Comparison of ENCODE assay signal across 26 cellular contexts in the genomic region with DNA sequence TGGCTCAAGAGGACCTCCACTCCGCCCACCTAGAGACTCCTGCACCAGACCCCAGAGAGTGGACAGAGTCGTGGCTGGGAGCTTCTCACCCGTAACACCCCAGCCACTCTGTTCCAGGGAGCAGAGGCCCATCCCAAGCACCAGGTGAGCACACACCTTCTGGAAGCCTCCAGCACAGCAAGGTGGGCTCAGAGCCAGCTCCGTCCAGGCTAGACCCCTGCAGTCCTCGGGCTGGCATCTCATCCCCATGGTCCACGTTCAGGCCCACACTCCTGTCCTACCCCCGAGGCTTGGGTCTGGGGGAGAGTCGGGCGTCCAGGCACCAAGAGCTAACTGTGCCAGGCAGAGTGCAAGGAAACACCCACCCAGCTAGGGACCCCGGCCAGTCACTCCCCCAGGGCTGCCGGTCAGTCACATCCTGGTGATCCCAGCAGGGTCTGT. TPM values are rescaled to one million over a fixed set of nuclear protein-coding genes. Genes with fewer than 3 reads are reported as not detected.
DNase-seq lines count a peak whose midpoint lies in the region; ATAC-seq, FAIRE-seq and TF ChIP-seq lines count a peak whose summit lies in the region.
"Had no signal": no experiment of that assay in that cellular context is flagged by ENCODE, and none has a peak within 500 bp of the region (broad histone marks: within the 10 kb centered on the region; RNA-seq: fewer than 3 reads in every experiment).

No MANE protein-coding gene starts in this region.

- no peaks in the 10 kb centered on the region for H3K27me3 ChIP-seq in right lobe of liver
- H3K27me3 ChIP-seq in HepG2 (ENCODE audit: control insufficient read depth in 1 of 2, insufficient read depth in 2 of 2, low read length in 2 of 2), result no peaks in the 10 kb centered on the region
- no peaks in the 10 kb centered on the region for H3K27me3 ChIP-seq in hepatocyte
- H3K27me3 ChIP-seq in uterus, result no peaks in the 10 kb centered on the region
- H3K27me3 ChIP-seq: adrenal gland, colonic mucosa, ovary, SJCRH30, tibial artery had no signal

- CTCF ChIA-PET in HepG2 (lab: Yijun Ruan, JAX; ENCODE audit: low intra/inter-chr PET ratio, low total read pairs), result no interaction called here

- in situ Hi-C loops in HepG2 (cut with HindIII; ENCODE audit: extremely low pct_ligation_motif_present, low pct_unique_long_range_greater_than_20kb), result no loop called here

- ATAC-seq in right lobe of liver (no peak), HepG2 (no peak), HG02973 (IDR thresholded peaks at IDR 0.05; ENCODE audit: unreplicated experiment) (no peak)
- ATAC-seq: A549; activated T-cell treated with anti-CD3 and anti-CD28 coated beads, Interleukin-2, amount 50 U/mL, for 4 hours; naive thymus-derived CD4-positive, alpha-beta T cell; WTC11 had no signal

- TF ChIP-seq POLR2A in right lobe of liver (IDR thresholded peaks at IDR 0.05) (no peak), HepG2 (IDR thresholded peaks at IDR 0.05; ENCODE audit: insufficient read depth in 1 of 2, low read depth in 2 of 2, low read length in 2 of 2) (no peak), uterus (IDR thresholded peaks at IDR 0.05) (no peak)

- no CpG with 5 or more reads among the region's 11 CpGs for WGBS in right lobe of liver (ENCODE audit: insufficient coverage, low coverage, low lambda C conversion rate, missing lambda C conversion rate)
- WGBS in HepG2 (ENCODE audit: low lambda C conversion rate), result 78% methylated on average over 4 of the region's 11 CpGs
- 96% methylated on average over 10 of the region's 11 CpGs for WGBS in hepatocyte (ENCODE audit: low lambda C conversion rate, missing lambda C conversion rate)

- no peak for TF ChIP-seq RAD21 in HepG2 (CRISPR knock-in tag; IDR thresholded peaks at IDR 0.05)

- H3K27ac ChIP-seq in right lobe of liver (no peak overlapping the region), HepG2 (ENCODE audit: extremely low read length, insufficient read depth, low read length) (no peak overlapping the region), hepatocyte (peak overlapping the region; percentile 99), uterus (no peak overlapping the region)
- H3K27ac ChIP-seq: A549, adrenal gland, colonic mucosa, ovary, PC-9, SJCRH30 had no signal

- H4K20me1 ChIP-seq in HepG2 (ENCODE audit: insufficient read depth, low read length) (peaks cover 5% of the 10 kb centered on the region; the same call in 1 of the 2 replicates), hepatocyte (ENCODE audit: insufficient read depth, poor library complexity, severe bottlenecking) (no peaks in the 10 kb centered on the region)

- H3K36me3 ChIP-seq in right lobe of liver (no peaks in the 10 kb centered on the region), HepG2 (replicated peaks in 1 of 2; ENCODE audit: control insufficient read depth in 1 of 2, insufficient read depth in 2 of 2, low read length in 2 of 2) (no peaks in the 10 kb centered on the region), hepatocyte (replicated peaks; ENCODE audit: insufficient read depth, low read depth) (no peaks in the 10 kb centered on the region), uterus (no peaks in the 10 kb centered on the region)
- H3K36me3 ChIP-seq: HAP-1, ovary, SJCRH30 had no signal

- POLR2A ChIA-PET in HepG2 (lab: Yijun Ruan, JAX), result no interaction called here

- DNase-seq in right lobe of liver, result peak; percentile 18 to 51 (median 43)
- no peak for DNase-seq in HepG2 (ENCODE audit: low spot score)
- DNase-seq in hepatocyte (ENCODE audit: low spot score), result no peak
- DNase-seq in posterior cingulate gyrus, result peak in 6 of 10 donors; percentile 3 to 72 (median 24)
- no peak for DNase-seq in urothelium cell line (ENCODE audit: low spot score)
- no peak for DNase-seq in SK-N-DZ (ENCODE audit: low spot score)
- DNase-seq in uterus, result no peak
- DNase-seq: activated CD4-positive, alpha-beta T cell treated with anti-CD3 and anti-CD28 coated beads, Interleukin-2, amount 10 ng/mL, durations not matched to agents 7 days and 5 days; activated naive CD4-positive, alpha-beta T cell; activated T-cell treated with anti-CD3 and anti-CD28 coated beads, Interleukin-2, amount 50 U/mL, for 4 hours; colonic mucosa; effector memory CD4-positive, alpha-beta T cell; erythroblast; NCI-H1105; NCI-H187 treated with DMSO at 0.1 percent for 48 hours; NCI-H526; PC-9; SJCRH30 had no signal

- no peaks in the 10 kb centered on the region for H3K9me3 ChIP-seq in right lobe of liver
- no peaks in the 10 kb centered on the region for H3K9me3 ChIP-seq in HepG2 (ENCODE audit: low read length)
- no peaks in the 10 kb centered on the region for H3K9me3 ChIP-seq in hepatocyte (ENCODE audit: low read depth)
- no peaks in the 10 kb centered on the region for H3K9me3 ChIP-seq in uterus
- H3K9me3 ChIP-seq: A549, adrenal gland, colonic mucosa, HAP-1, ovary, SJCRH30, tibial artery had no signal

- no peaks in the 10 kb centered on the region for H3K79me2 ChIP-seq in HepG2 (ENCODE audit: insufficient read depth, low read length)
- peaks cover 20% of the 10 kb centered on the region for H3K79me2 ChIP-seq in hepatocyte

- H3K4me1 ChIP-seq in right lobe of liver (peaks cover 0 to 17% (median 7%) of the 10 kb centered on the region in 4 donors), HepG2 (ENCODE audit: insufficient read depth, low read length) (peaks cover 33% of the 10 kb centered on the region), hepatocyte (ENCODE audit: insufficient read depth) (peaks cover 38% of the 10 kb centered on the region), uterus (no peaks in the 10 kb centered on the region)
- H3K4me1 ChIP-seq: adrenal gland, HAP-1, SJCRH30 had no signal

- H2AFZ ChIP-seq in HepG2 (ENCODE audit: low read length) (no peak overlapping the region), hepatocyte (no peak overlapping the region)
- H2AFZ ChIP-seq: PC-9 had no signal

- intact Hi-C loops in right lobe of liver (cut with DNase I) (no loop called here), HepG2 (cut with micrococcal nuclease; ENCODE audit: unreplicated experiment) (no loop called here), posterior cingulate gyrus (cut with DNase I) (no loop called here), uterus (cut with DNase I; ENCODE audit: low total_unique reads) (loop anchor here (10.0 kb wide), 1 partner anchor 218 kb away; a partner anchor contains a TSS)

- BruUV-seq in HepG2 (replicated peaks; lab: Mats Ljungman, UMichigan), result no TSS peak

- H3K4me3 ChIP-seq in right lobe of liver, result no peak overlapping the region
- no peak overlapping the region for H3K4me3 ChIP-seq in HepG2 (replicated peaks in 1 of 3; ENCODE audit: insufficient read depth in 1 of 3, low read depth in 2 of 3, low read length in 3 of 3)
- H3K4me3 ChIP-seq in hepatocyte, result no peak overlapping the region
- H3K4me3 ChIP-seq in uterus, result no peak overlapping the region
- H3K4me3 ChIP-seq: A549, adrenal gland, colonic mucosa, HAP-1, ovary, PC-9, SJCRH30, tibial artery had no signal

- TF ChIP-seq CTCF in right lobe of liver (IDR thresholded peaks at IDR 0.05), result no peak
- TF ChIP-seq CTCF in HepG2 (CRISPR knock-in tag; IDR thresholded peaks at IDR 0.05), result no peak
- no peak for TF ChIP-seq CTCF in hepatocyte (IDR thresholded peaks at IDR 0.05; ENCODE audit: poor library complexity)
- no peak for TF ChIP-seq CTCF in uterus (IDR thresholded peaks at IDR 0.05)

- H3K9ac ChIP-seq in HepG2 (ENCODE audit: insufficient read depth, low read depth, low read length), result no peak overlapping the region

- H3K4me2 ChIP-seq in HepG2 (ENCODE audit: low read depth, low read length) (no peak overlapping the region), hepatocyte (no peak overlapping the region)
- H3K4me2 ChIP-seq: A549, PC-9 had no signal

- FAIRE-seq in HepG2 (lab: Jason Lieb, UNC) (no peak), urothelium cell line (lab: Jason Lieb, UNC) (peak; percentile 76)
- FAIRE-seq: A549 had no signal

- no peaks in the 10 kb centered on the region for H3K9me2 ChIP-seq in hepatocyte (replicated peaks; ENCODE audit: insufficient read depth)

- TF ChIP-seq EP300 in HepG2 (IDR thresholded peaks at IDR 0.05; ENCODE audit: low read depth in 2 of 2, low read length in 2 of 2), result no peak
- TF ChIP-seq EP300 in HepG2 (CRISPR knock-in tag; IDR thresholded peaks at IDR 0.05; ENCODE audit: borderline replicate concordance), result no peak

TF ChIP-seq in HepG2, 621 proteins besides CTCF, POLR2A, EP300 and RAD21 (continues in another document):
- TF ChIP-seq ZNF720 (CRISPR knock-in tag; IDR thresholded peaks at IDR 0.05), result no peak

RNA-seq across cellular contexts. Expression of a gene that starts 13.2 kb away (rescaled TPM):
- total RNA-seq in right lobe of liver (10 to 100 TPM in 3 of 6 experiments, 1 to 10 TPM in 3; 2.3 to 20.9 (median 8.4) TPM), HepG2 (2016; rRNA removed; fragmentation: Illumina TruSeq; extraction: Trizol) (0.80 and 1.5 TPM in 2 replicates), hepatocyte (56.6 and 63.1 TPM in 2 replicates), uterus (10 to 100 TPM; 20.9 to 35.1 (median 33.6) TPM)
- 1.1 and 1.6 TPM in 2 replicates for total RNA-seq in HepG2 (2016; cell fraction: cytosol; rRNA removed; fragmentation: Illumina TruSeq; extraction: Trizol; ENCODE audit: low read depth)
- total RNA-seq in HepG2 (2016; cell fraction: insoluble cytoplasmic fraction; rRNA removed; fragmentation: Illumina TruSeq; extraction: Trizol), result 1.0 and 1.8 TPM in 2 replicates
- total RNA-seq in HepG2 (2016; cell fraction: membrane; rRNA removed; fragmentation: Illumina TruSeq; extraction: Trizol), result 2.6 and 3.0 TPM in 2 replicates
- 1.3 and 1.4 TPM in 2 replicates for total RNA-seq in HepG2 (2016; cell fraction: nucleus; rRNA removed; fragmentation: Illumina TruSeq; extraction: Trizol)
- polyA plus RNA-seq in HepG2 (2011; rRNA removed) (2.4 and 3.4 TPM in 2 replicates), hepatocyte (22.3 and 30.7 TPM in 2 replicates)
- polyA plus RNA-seq in HepG2 (2011; cell fraction: cytosol; rRNA removed), result 1.2 and 2.1 TPM in 2 replicates
- 2.9 and 5.0 TPM in 2 replicates for polyA plus RNA-seq in HepG2 (2011; cell fraction: nucleus; rRNA removed)
- 1.2 and 1.3 TPM in 2 replicates for polyA plus RNA-seq in HepG2 (2012)
- polyA plus RNA-seq in HepG2 (2016; cell fraction: cytosol; fragmentation: Illumina TruSeq; extraction: Trizol; ENCODE audit: low read depth), result 0.57 and 0.60 TPM in 2 replicates
- 0.93 and 1.1 TPM in 2 replicates for polyA plus RNA-seq in HepG2 (2016; cell fraction: insoluble cytoplasmic fraction; fragmentation: Illumina TruSeq; extraction: Trizol; ENCODE audit: low read depth)
- 1.1 TPM in 2 replicates for polyA plus RNA-seq in HepG2 (2016; cell fraction: membrane; fragmentation: Illumina TruSeq; extraction: Trizol; ENCODE audit: low read depth)
- 1.9 TPM in 2 replicates for polyA plus RNA-seq in HepG2 (2016; cell fraction: nucleus; fragmentation: Illumina TruSeq; extraction: Trizol; ENCODE audit: insufficient read depth, low read depth)
- 14.6 and 20.5 TPM in 2 replicates for polyA minus RNA-seq in HepG2 (2011; rRNA and poly(A)+ RNA removed; ENCODE audit: low replicate concordance)
- polyA minus RNA-seq in HepG2 (2011; cell fraction: cytosol; rRNA and poly(A)+ RNA removed), result 4.8 and 15.5 TPM in 2 replicates
- 2.3 and 2.4 TPM in 2 replicates for polyA minus RNA-seq in HepG2 (2011; cell fraction: nucleus; rRNA and poly(A)+ RNA removed)
- not detected in 2 replicates for polyA plus RNA-seq in SK-N-DZ (2014; cell fraction: cytosol; rRNA removed)
- 0.67 TPM in 1 of 2 replicates, not detected in the other for polyA plus RNA-seq in SK-N-DZ (2014; cell fraction: nucleus; rRNA removed)
- polyA plus RNA-seq: naive thymus-derived CD4-positive, alpha-beta T cell had no signal

Comparison
In these comparisons a context has a peak if more than half of its experiments do, and no peak if none do; other contexts are left out.
1. DNase-seq: peak in right lobe of liver (3 of 3) and posterior cingulate gyrus (6 of 10); none in HepG2 (single experiment), hepatocyte (single experiment), urothelium cell line (single experiment), SK-N-DZ (single experiment) and uterus (0 of 2).